ENCODE assay signal across 18 cellular contexts in the genomic region with DNA sequence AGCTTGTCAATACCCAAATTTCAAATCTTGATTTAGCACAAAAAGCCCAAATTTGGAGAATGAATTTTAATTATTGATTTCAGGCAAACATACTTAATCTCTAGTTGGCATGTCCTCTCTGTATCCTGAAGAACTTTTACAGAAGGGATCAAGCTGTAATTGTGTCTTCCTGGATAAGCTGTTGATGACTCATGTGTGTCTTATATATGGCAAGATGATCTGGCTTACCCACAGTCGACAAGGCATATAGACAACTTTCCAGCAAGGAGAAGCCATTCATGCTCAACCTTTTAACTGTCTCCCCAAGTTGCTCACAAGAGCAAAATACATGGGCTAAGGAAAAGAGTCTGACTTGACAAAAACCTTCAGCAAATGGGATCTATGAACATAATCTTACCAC.
DNase-seq lines count a peak whose midpoint lies in the region; ATAC-seq, FAIRE-seq and TF ChIP-seq lines count a peak whose summit lies in the region.
"Had no signal": no experiment of that assay in that cellular context is flagged by ENCODE, and none has a peak within 500 bp of the region (broad histone marks: within the 10 kb centered on the region; RNA-seq: fewer than 3 reads in every experiment).

No MANE protein-coding gene starts in this region.

- TF ChIP-seq CTCF in A673 (conservative IDR thresholded peaks at IDR 0.05; ENCODE audit: low read depth, low read length) (no peak), foreskin keratinocyte (conservative IDR thresholded peaks at IDR 0.05) (no peak)

- peak; percentile 54 for ATAC-seq in foreskin keratinocyte
- ATAC-seq: HCT116 had no signal

- no peaks in the 10 kb centered on the region for H3K36me3 ChIP-seq in A673 (ENCODE audit: insufficient read depth, low read length, poor library complexity, severe bottlenecking)

- H3K9me3 ChIP-seq in A673 (ENCODE audit: low read depth, low read length, poor library complexity, severe bottlenecking): no peaks in the 10 kb centered on the region

- no peaks in the 10 kb centered on the region for H3K27me3 ChIP-seq in A673 (replicated peaks; ENCODE audit: insufficient read depth, low read depth, low read length, poor library complexity)
- peaks cover 25% of the 10 kb centered on the region for H3K27me3 ChIP-seq in foreskin keratinocyte

- CTCF ChIA-PET in A673 (lab: Charles Lee): no interaction called here

- intact Hi-C loops in A673 (cut with micrococcal nuclease; ENCODE audit: unreplicated experiment): no loop called here

- H3K4me1 ChIP-seq in A673 (ENCODE audit: insufficient read depth, low read length, poor library complexity, severe bottlenecking) (no peaks in the 10 kb centered on the region), foreskin keratinocyte (no peaks in the 10 kb centered on the region)

- TF ChIP-seq POLR2A in H54 (IDR thresholded peaks at IDR 0.05; ENCODE audit: low read depth, low read length): no peak

- H3K27ac ChIP-seq in A673 (ENCODE audit: low read depth, low read length, poor library complexity, severe bottlenecking) (no peak overlapping the region), foreskin keratinocyte (no peak overlapping the region), caudate nucleus (ENCODE audit: low read depth, low read length) (no peak overlapping the region)

- POLR2A ChIA-PET in A673 (lab: Charles Lee; ENCODE audit: low non-redundant PET): no interaction called here

- FAIRE-seq in H54 (lab: Jason Lieb, UNC): peak; percentile 52
- FAIRE-seq: G401.6, GM12892, H1 had no signal

- BruUV-seq in A673 (replicated peaks; lab: Mats Ljungman, UMichigan): no TSS peak

- H3K4me3 ChIP-seq in A673 (ENCODE audit: low read depth, low read length, poor library complexity, severe bottlenecking): no peak overlapping the region

- DNase-seq in A673 (ENCODE audit: low spot score): peak; percentile 35
- no peak for DNase-seq in H54 (ENCODE audit: insufficient read length, low spot score)
- DNase-seq in RKO (ENCODE audit: low spot score): peak; percentile 4
- DNase-seq in foreskin keratinocyte: no peak
- DNase-seq in hippocampal formation (lab: John Stamatoyannopoulos, UW): no peak
- no peak for DNase-seq in caudate nucleus (lab: John Stamatoyannopoulos, UW)
- no peak for DNase-seq in NCI-H446 (lab: John Stamatoyannopoulos, UW)
- DNase-seq: C1 segment of cervical spinal cord; Calu3; CD4-positive, alpha-beta T cell; DMS 273 treated with DMSO at 0.1 percent for 48 hours; DMS79; IMR-90; KBM-7 had no signal

Comparison
In these comparisons a context has a peak if more than half of its experiments do, and no peak if none do; other contexts are left out.
1. DNase-seq: peak in A673 (single experiment) and RKO (single experiment); none in H54 (single experiment), foreskin keratinocyte (0 of 2), hippocampal formation (0 of 2), caudate nucleus (0 of 61) and NCI-H446 (0 of 2).